8 cellular contexts compared by ENCODE assay signal in the genomic region with DNA sequence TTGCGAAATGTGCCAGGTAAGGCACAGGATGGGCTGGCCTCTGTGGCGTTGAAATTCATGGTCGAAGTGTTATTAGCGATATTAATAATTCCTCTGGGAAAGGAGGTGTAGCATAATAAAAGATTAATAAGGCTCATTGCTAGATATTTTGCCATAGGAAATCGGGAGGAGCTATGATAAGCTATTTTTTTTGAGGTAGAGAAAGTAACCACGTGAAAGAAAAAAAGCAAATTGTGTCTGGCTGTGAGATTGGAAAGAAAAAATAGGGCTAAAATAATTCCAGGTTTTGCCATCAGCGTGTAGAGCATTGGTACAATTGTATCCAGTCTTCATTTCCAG. TPM values are rescaled to one million over a fixed set of nuclear protein-coding genes. Genes with fewer than 3 reads are reported as not detected.
DNase-seq lines count a peak whose midpoint lies in the region; ATAC-seq and TF ChIP-seq lines count a peak whose summit lies in the region.

No MANE protein-coding gene starts in this region.

- peaks cover 27% of the 10 kb centered on the region for H3K4me1 Mint-ChIP-seq in activated naive CD4-positive, alpha-beta T cell treated with anti-CD3 and anti-CD28 coated beads, Interleukin-2, amount 50 U/mL, for 24 hours

- peak overlapping the region; percentile 87 for H3K4me3 Mint-ChIP-seq in activated naive CD4-positive, alpha-beta T cell treated with anti-CD3 and anti-CD28 coated beads, Interleukin-2, amount 50 U/mL, for 24 hours

- BruUV-seq in mammary epithelial cell (replicated peaks; lab: Mats Ljungman, UMichigan): no TSS peak

- H3K9me3 Mint-ChIP-seq in activated naive CD4-positive, alpha-beta T cell treated with anti-CD3 and anti-CD28 coated beads, Interleukin-2, amount 50 U/mL, for 24 hours: no peaks in the 10 kb centered on the region

- H3K27me3 Mint-ChIP-seq in activated naive CD4-positive, alpha-beta T cell treated with anti-CD3 and anti-CD28 coated beads, Interleukin-2, amount 50 U/mL, for 24 hours: no peaks in the 10 kb centered on the region

- H3K79me2 ChIP-seq in mammary epithelial cell (ENCODE audit: insufficient read depth, low read length): peaks cover 58% of the 10 kb centered on the region

- in situ Hi-C loops in mammary epithelial cell (cut with MboI; ENCODE audit: low sequenced_read_pairs in 2 of 2): loop anchor here (5.0 to 10.0 kb wide), 5 partner anchors 72 to 260 kb away; no protein-coding TSS in a partner anchor

- peak overlapping the region; percentile 95 for H3K4me2 ChIP-seq in mammary epithelial cell (ENCODE audit: insufficient read depth, low read depth, low read length)

- no peak for TF ChIP-seq POLR2A in upper lobe of left lung (IDR thresholded peaks at IDR 0.05)

- no peaks in the 10 kb centered on the region for H3K36me3 ChIP-seq in mammary epithelial cell (ENCODE audit: insufficient read depth, low read length)
- no peaks in the 10 kb centered on the region for H3K36me3 ChIP-seq in mesodermal cell (ENCODE audit: control insufficient read depth, insufficient read depth, low read length)
- H3K36me3 ChIP-seq in upper lobe of left lung: no peaks in the 10 kb centered on the region

- H3K9me3 ChIP-seq in mammary epithelial cell (replicated peaks; ENCODE audit: insufficient read depth, low read length): no peaks in the 10 kb centered on the region
- no peaks in the 10 kb centered on the region for H3K9me3 ChIP-seq in mesodermal cell (ENCODE audit: control insufficient read depth, low read length)
- no peaks in the 10 kb centered on the region for H3K9me3 ChIP-seq in upper lobe of left lung

- WGBS in mammary epithelial cell (ENCODE audit: low coverage, missing lambda C conversion rate): 0% methylated on average over 7 of the region's 7 CpGs
- 6 to 10% methylated on average over 6 of the region's 7 CpGs for WGBS in mesodermal cell (ENCODE audit: insufficient coverage in 2 of 2), 2 experiments
- 2 to 5% methylated on average over 7 of the region's 7 CpGs for whole genome bisulfite sequencing in upper lobe of left lung, 2 donors

- TF ChIP-seq CTCF in mammary epithelial cell (conservative IDR thresholded peaks at IDR 0.05 in 1 of 2, IDR thresholded peaks at IDR 0.05 in 1 of 2; ENCODE audit: extremely low read depth in 1 of 2, insufficient read depth in 1 of 2, low read depth in 1 of 2, low read length in 2 of 2): no peak
- no peak for TF ChIP-seq CTCF in upper lobe of left lung (IDR thresholded peaks at IDR 0.05)

- peak overlapping the region; percentile 98 for H3K9ac ChIP-seq in mammary epithelial cell (ENCODE audit: insufficient read depth, low read length)

- peaks cover 19% of the 10 kb centered on the region for H3K4me1 ChIP-seq in mammary epithelial cell (ENCODE audit: insufficient read depth, low read length)
- peaks cover 15% of the 10 kb centered on the region for H3K4me1 ChIP-seq in mesodermal cell (ENCODE audit: control insufficient read depth, insufficient read depth, low read length, poor library complexity, severe bottlenecking)
- peaks cover 11 to 32% (median 20%) of the 10 kb centered on the region in 4 donors for H3K4me1 ChIP-seq in upper lobe of left lung

- intact Hi-C loops in mammary epithelial cell (cut with micrococcal nuclease): loop anchor here (1.0 to 5.0 kb wide), 2 partner anchors 188 to 545 kb away; partner anchors contain the start of gene METTL2A

- peak overlapping the region; percentile 78 for H2AFZ ChIP-seq in mammary epithelial cell (ENCODE audit: low read depth, low read length)

- CTCF ChIA-PET in mammary epithelial cell (lab: Charles Lee; ENCODE audit: low non-redundant PET): interaction anchor here (0.6 kb wide), 1 partner anchor 227 kb away, joined by 18 read pairs; no protein-coding TSS in a partner anchor

- no peak for DNase-seq in activated naive CD4-positive, alpha-beta T cell treated with Interleukin-2 at 50 U/mL for 16 hours
- DNase-seq in mammary epithelial cell (no peak), upper lobe of left lung (no peak), OCI-M2 (lab: John Stamatoyannopoulos, UW; ENCODE audit: unreplicated experiment) (no peak)
- no peak for DNase-seq in stimulated activated CD4-positive, alpha-beta T cell treated with anti-CD3 and anti-CD28 coated beads, Interleukin-12 subunit alpha, Interleukin-12 subunit beta, amount 100 ng/mL, for 4 hours

- H3K4me3 ChIP-seq in mammary epithelial cell (replicated peaks in 1 of 3; ENCODE audit: insufficient read depth in 1 of 3, low read depth in 2 of 3, low read length in 3 of 3): peak overlapping the region; percentile 85 to 90 (median 90)
- peak overlapping the region; percentile 82 for H3K4me3 ChIP-seq in mesodermal cell (ENCODE audit: extremely low read depth, insufficient read depth, low read length, poor library complexity, severe bottlenecking)
- peak overlapping the region; percentile 87 to 96 (median 94) for H3K4me3 ChIP-seq in upper lobe of left lung

- dilution Hi-C loops in mammary epithelial cell (cut with HindIII; ENCODE audit: low sequenced_read_pairs): no loop called here

- H3K27me3 ChIP-seq in mammary epithelial cell (ENCODE audit: insufficient read depth, low read length): no peaks in the 10 kb centered on the region
- no peaks in the 10 kb centered on the region for H3K27me3 ChIP-seq in upper lobe of left lung

- peaks cover 2% of the 10 kb centered on the region for H3K36me3 Mint-ChIP-seq in activated naive CD4-positive, alpha-beta T cell treated with anti-CD3 and anti-CD28 coated beads, Interleukin-2, amount 50 U/mL, for 24 hours

- H3K27ac ChIP-seq in mammary epithelial cell (ENCODE audit: insufficient read depth, low read depth, low read length) (peak overlapping the region; percentile 83), mesodermal cell (ENCODE audit: low read depth, low read length, severe bottlenecking) (no peak overlapping the region), upper lobe of left lung (peak overlapping the region in 3 of 4 donors; percentile 92 to 96 (median 96))

- no peak for ATAC-seq in upper lobe of left lung (ENCODE audit: low FRiP score in 2 of 2)
- ATAC-seq in HG02973 (IDR thresholded peaks at IDR 0.05; ENCODE audit: unreplicated experiment): no peak

- peak overlapping the region; percentile 26 for H3K27ac Mint-ChIP-seq in activated naive CD4-positive, alpha-beta T cell treated with anti-CD3 and anti-CD28 coated beads, Interleukin-2, amount 50 U/mL, for 24 hours

- TF ChIP-seq EP300 in upper lobe of left lung (IDR thresholded peaks at IDR 0.05): no peak

- peaks cover 5% of the 10 kb centered on the region for H4K20me1 ChIP-seq in mammary epithelial cell (ENCODE audit: insufficient read depth, low read length)

RNA-seq across cellular contexts. Expression of gene TANC2, which starts 1.0 kb away (rescaled TPM):
- total RNA-seq in mammary epithelial cell: 100 to 1,000 TPM; 128 to 138 TPM
- polyA plus RNA-seq in mammary epithelial cell: 24.5 TPM
- 89.2 TPM for polyA minus RNA-seq in mammary epithelial cell
- polyA plus RNA-seq in mesodermal cell (2013, experiment 1 of 2): 25.7 TPM
- 17.5 TPM for polyA plus RNA-seq in mesodermal cell (2013, experiment 2 of 2)
- total RNA-seq in upper lobe of left lung: 100 to 1,000 TPM in 3 of 6 donors, 10 to 100 TPM in 3; 64.9 to 134 (median 98.4) TPM
